32 cellular contexts compared by ENCODE assay signal in genomic region chr10:89668391-89669180, GRCh38. TPM values are rescaled to one million over a fixed set of nuclear protein-coding genes. Genes with fewer than 3 reads are reported as not detected.
DNase-seq lines count a peak whose midpoint lies in the region; ATAC-seq, FAIRE-seq and TF ChIP-seq lines count a peak whose summit lies in the region.
"Had no signal": no experiment of that assay in that cellular context is flagged by ENCODE, and none has a peak within 500 bp of the region (broad histone marks: within the 10 kb centered on the region; RNA-seq: fewer than 3 reads in every experiment).

No MANE protein-coding gene starts in this region.

- 0 out of 2 replicates have a peak overlapping the region, but pooled peaks have one; percentile 5 for H2BK12ac ChIP-seq in H1 (ENCODE audit: low read depth, low read length)

- H2BK20ac ChIP-seq in H1 (ENCODE audit: low read length) = no peak overlapping the region

- H3K27ac ChIP-seq in mammary epithelial cell (ENCODE audit: insufficient read depth, low read depth, low read length) = no peak overlapping the region
- H3K27ac ChIP-seq in H1 (ENCODE audit: low read depth, low read length) = no peak overlapping the region
- H3K27ac ChIP-seq: GM23248, neural progenitor cell, pancreas, PC-9, suprapubic skin had no signal

- H4K8ac ChIP-seq in H1 (ENCODE audit: extremely low read depth, insufficient read depth, low read length) = no peak overlapping the region

- H3K4me3 Mint-ChIP-seq in MCF 10A (ENCODE audit: unreplicated experiment) (no peak overlapping the region), type B pancreatic cell (no peak overlapping the region)
- H3K4me3 Mint-ChIP-seq: activated T-cell treated with anti-CD3 and anti-CD28 coated beads, Interleukin-2, amount 50 U/mL, for 72 hours; CD14-positive monocyte; IgD-negative memory B cell; mesothelial cell of epicardium; neural progenitor cell had no signal

- TF ChIP-seq POLR2A in H1 (IDR thresholded peaks at IDR 0.05; ENCODE audit: control extremely low read depth in 1 of 2, low read depth in 2 of 2, low read length in 2 of 2) = no peak

- TF ChIP-seq RAD21 in H1 (IDR thresholded peaks at IDR 0.05 in 1 of 2, conservative IDR thresholded peaks at IDR 0.05 in 1 of 2; ENCODE audit: low read depth in 2 of 2, low read length in 2 of 2) = no peak

- H2AFZ ChIP-seq in mammary epithelial cell (ENCODE audit: low read depth, low read length) (peak overlapping the region; percentile 3), H1 (ENCODE audit: low read length) (no peak overlapping the region)
- H2AFZ ChIP-seq: GM23248, neural progenitor cell, PC-9 had no signal

- in situ Hi-C loops in mammary epithelial cell (cut with MboI; ENCODE audit: low sequenced_read_pairs in 2 of 2) = no loop called here

- H3K4me2 ChIP-seq in mammary epithelial cell (ENCODE audit: insufficient read depth, low read depth, low read length) (no peak overlapping the region), H1 (ENCODE audit: insufficient read depth in 1 of 2, low read depth in 2 of 2, low read length in 2 of 2) (no peak overlapping the region)
- H3K4me2 ChIP-seq: neural progenitor cell, PC-9 had no signal

- WGBS in mammary epithelial cell (ENCODE audit: low coverage, missing lambda C conversion rate) = 58% methylated on average over 4 of the region's 4 CpGs
- WGBS in H1 (ENCODE audit: extremely low coverage in 1 of 2, insufficient coverage in 1 of 2, insufficient read length in 1 of 2, insufficient replicate concordance in 2 of 2, low coverage in 1 of 2, low lambda C conversion rate in 2 of 2, missing lambda C conversion rate in 1 of 2), 2 experiments = 87% methylated on average over 4 of the region's 4 CpGs; no CpG with 5 or more reads in 1 of the 2 experiments

- H2BK120ac ChIP-seq in H1 (replicated peaks; ENCODE audit: low read depth, low read length) = no peak overlapping the region

- FAIRE-seq in H1 (lab: Jason Lieb, UNC) = no peak
- FAIRE-seq: A204.1, pancreas had no signal

- intact Hi-C loops in mammary epithelial cell (cut with micrococcal nuclease) (no loop called here), MCF 10A (cut with micrococcal nuclease) (no loop called here), mucosa of descending colon (cut with DNase I, micrococcal nuclease) (no loop called here)

- H3K4me1 ChIP-seq in mammary epithelial cell (ENCODE audit: insufficient read depth, low read length) (peaks cover 8% of the 10 kb centered on the region), H1 (replicated peaks in 1 of 4; ENCODE audit: control insufficient read depth in 3 of 4, insufficient read depth in 4 of 4, low read length in 3 of 4) (peaks cover 0 to 2% (median 0%) of the 10 kb centered on the region in 4 experiments; a peak in 1 of 7 replicates), mucosa of descending colon (ENCODE audit: low read depth) (peaks cover 5% of the 10 kb centered on the region)
- H3K4me1 ChIP-seq: pancreas had no signal

- H4K5ac ChIP-seq in H1 (ENCODE audit: insufficient read length, low read depth, low read length) = no peak overlapping the region

- no peak overlapping the region for H2AK5ac ChIP-seq in H1 (ENCODE audit: low read depth, low read length)

- H3K23ac ChIP-seq in H1 (ENCODE audit: insufficient read length) = no peak overlapping the region

- H3K36me3 ChIP-seq in mammary epithelial cell (ENCODE audit: insufficient read depth, low read length) = no peaks in the 10 kb centered on the region
- H3K36me3 ChIP-seq in H1 (ENCODE audit: control insufficient read depth in 2 of 4, insufficient read depth in 4 of 4, low read length in 3 of 4) = no peaks in the 10 kb centered on the region
- no peaks in the 10 kb centered on the region for H3K36me3 ChIP-seq in mucosa of descending colon (ENCODE audit: low read depth)
- H3K36me3 ChIP-seq: MG63, neural progenitor cell, pancreas, suprapubic skin had no signal

- no peak overlapping the region for H3K56ac ChIP-seq in H1 (replicated peaks; ENCODE audit: insufficient read length, low read depth, low read length)

- H3K79me2 ChIP-seq in mammary epithelial cell (ENCODE audit: insufficient read depth, low read length) (no peaks in the 10 kb centered on the region), H1 (ENCODE audit: control insufficient read depth in 1 of 2, insufficient read depth in 2 of 2, low read length in 2 of 2) (no peaks in the 10 kb centered on the region)

- H3K27ac Mint-ChIP-seq in MCF 10A (ENCODE audit: low read depth, unreplicated experiment) = no peak overlapping the region
- peak overlapping the region; percentile 15 for H3K27ac Mint-ChIP-seq in type B pancreatic cell
- H3K27ac Mint-ChIP-seq: activated T-cell treated with anti-CD3 and anti-CD28 coated beads, Interleukin-2, amount 50 U/mL, for 72 hours; mesothelial cell of epicardium; neural progenitor cell had no signal

- H3K27me3 ChIP-seq in mammary epithelial cell (ENCODE audit: insufficient read depth, low read length) (no peaks in the 10 kb centered on the region), H1 (replicated peaks in 1 of 4; ENCODE audit: control insufficient read depth in 3 of 4, extremely low read depth in 1 of 4, insufficient read depth in 3 of 4, low read length in 3 of 4) (no peaks in the 10 kb centered on the region)
- H3K27me3 ChIP-seq: MG63, neural progenitor cell, pancreas, suprapubic skin had no signal

- no peak overlapping the region for H3K18ac ChIP-seq in H1 (ENCODE audit: extremely low read depth, low read length)

- H3K4me1 Mint-ChIP-seq in MCF 10A (ENCODE audit: insufficient read depth, unreplicated experiment) (no peaks in the 10 kb centered on the region), type B pancreatic cell (ENCODE audit: unreplicated experiment) (no peaks in the 10 kb centered on the region)
- H3K4me1 Mint-ChIP-seq: mesothelial cell of epicardium had no signal

- H4K20me1 ChIP-seq in mammary epithelial cell (ENCODE audit: insufficient read depth, low read length) (no peaks in the 10 kb centered on the region), H1 (replicated peaks in 1 of 2; ENCODE audit: control insufficient read depth in 1 of 2, insufficient read depth in 2 of 2, low read length in 2 of 2) (no peaks in the 10 kb centered on the region)

- TF ChIP-seq EP300 in H1 (IDR thresholded peaks at IDR 0.05; ENCODE audit: borderline replicate concordance in 1 of 2, low read depth in 2 of 2, low read length in 2 of 2) = no peak

- no peaks in the 10 kb centered on the region for H3K79me1 ChIP-seq in H1 (ENCODE audit: low read depth, low read length)

- no peak overlapping the region for H2BK5ac ChIP-seq in H1 (ENCODE audit: low read depth, low read length)

- no peaks in the 10 kb centered on the region for H3K27me3 Mint-ChIP-seq in MCF 10A (ENCODE audit: insufficient read depth, unreplicated experiment)
- H3K27me3 Mint-ChIP-seq in type B pancreatic cell = no peaks in the 10 kb centered on the region
- H3K27me3 Mint-ChIP-seq: IgD-negative memory B cell had no signal

- DNase-seq in mammary epithelial cell (peak; percentile 16), MCF 10A (ENCODE audit: unreplicated experiment) (no peak), H1 (ENCODE audit: low read depth in 1 of 2, low spot score in 2 of 2) (no peak), mucosa of descending colon (peak in 2 of 3 donors; percentile 44 to 66), type B pancreatic cell (ENCODE audit: extremely low spot score, unreplicated experiment) (no peak), 8988T (no peak)
- no peak for DNase-seq in activated CD8-positive, alpha-beta memory T cell treated with anti-CD3 and anti-CD28 coated beads for 24 hours
- DNase-seq: activated CD4-positive, alpha-beta T cell treated with anti-CD3 and anti-CD28 coated beads, Interleukin-2, amount 50 U/mL, for 48 hours; activated naive CD4-positive, alpha-beta T cell treated with Interleukin-2 at 50 U/mL for 16 hours; activated T-cell treated with anti-CD3 and anti-CD28 coated beads, Interleukin-2, amount 50 U/mL, for 72 hours; DMS79 treated with DMSO at 0.1 percent for 48 hours; GF-D8; glutamatergic neuron; GM23248; MG63; NCI-H1105; NCI-H1930; NCI-H226; NCI-H526 treated with DMSO at 0.1 percent for 48 hours; pancreas; PC-9; stimulated activated CD4-positive, alpha-beta T cell treated with anti-CD3 and anti-CD28 coated beads, Interleukin-1b, Interleukin-23, amount 100 ng/mL, for 48 hours; stimulated activated naive CD4-positive, alpha-beta T cell treated with Interleukin-2 at 50 U/mL for 16 hours had no signal

- H3K23me2 ChIP-seq in H1 (ENCODE audit: low read depth, low read length) = no peaks in the 10 kb centered on the region

- no peaks in the 10 kb centered on the region for H3K9me3 Mint-ChIP-seq in MCF 10A (ENCODE audit: unreplicated experiment)
- H3K9me3 Mint-ChIP-seq in type B pancreatic cell = no peaks in the 10 kb centered on the region
- H3K9me3 Mint-ChIP-seq: activated T-cell treated with anti-CD3 and anti-CD28 coated beads, Interleukin-2, amount 50 U/mL, for 72 hours; IgD-negative memory B cell; mesothelial cell of epicardium; neural progenitor cell had no signal

- H3K9me3 ChIP-seq in mammary epithelial cell (replicated peaks; ENCODE audit: insufficient read depth, low read length) (no peaks in the 10 kb centered on the region), H1 (ENCODE audit: insufficient read depth in 2 of 2, low read depth in 1 of 2, low read length in 1 of 2) (no peaks in the 10 kb centered on the region), mucosa of descending colon (no peaks in the 10 kb centered on the region)
- H3K9me3 ChIP-seq: MG63, pancreas, suprapubic skin had no signal

- no peak for TF ChIP-seq CTCF in mammary epithelial cell (conservative IDR thresholded peaks at IDR 0.05 in 1 of 2, IDR thresholded peaks at IDR 0.05 in 1 of 2; ENCODE audit: extremely low read depth in 1 of 2, insufficient read depth in 1 of 2, low read depth in 1 of 2, low read length in 2 of 2)
- no peak for TF ChIP-seq CTCF in MCF 10A (IDR thresholded peaks at IDR 0.05; ENCODE audit: unreplicated experiment)
- TF ChIP-seq CTCF in H1 (IDR thresholded peaks at IDR 0.05; ENCODE audit: control extremely low read depth in 1 of 3, insufficient read depth in 1 of 3, low read depth in 1 of 3, low read length in 3 of 3) = no peak
- TF ChIP-seq CTCF in mucosa of descending colon (IDR thresholded peaks at IDR 0.05) = no peak
- no peak for TF ChIP-seq CTCF in type B pancreatic cell (conservative IDR thresholded peaks at IDR 0.05)

- POLR2A ChIA-PET in MCF 10A (lab: Yijun Ruan, JAX) (interaction anchor here (0.7 to 0.9 kb wide), 3 partner anchors 9 to 33 kb away, joined by 3 to 4 read pairs (median 3); partner anchors contain the start of gene KIF20B), H1 (lab: Charles Lee; ENCODE audit: partially characterized antibody) (interaction anchor here (1.5 kb wide), 1 partner anchor 9 kb away, joined by 4 read pairs; no protein-coding TSS in a partner anchor)

- CTCF ChIA-PET in mammary epithelial cell (lab: Charles Lee; ENCODE audit: low non-redundant PET) (no interaction called here), MCF 10A (lab: Yijun Ruan, JAX) (no interaction called here), H1 (lab: Charles Lee; ENCODE audit: partially characterized antibody) (interaction anchor here (1.2 to 1.3 kb wide), 2 partner anchors 21 to 25 kb away, joined by 3 to 4 read pairs; no protein-coding TSS in a partner anchor)

- peak; percentile 95 for ATAC-seq in mucosa of descending colon
- ATAC-seq in GM21528 (IDR thresholded peaks at IDR 0.05; ENCODE audit: low FRiP score, unreplicated experiment) = no peak
- ATAC-seq: activated CD4-positive, CD25-positive, alpha-beta regulatory T cell treated with anti-CD3 and anti-CD28 coated beads, Interleukin-2, amount 50 U/mL, for 24 hours; activated T-cell treated with anti-CD3 and anti-CD28 coated beads, Interleukin-2, amount 50 U/mL, for 72 hours; pancreas; Right ventricle myocardium inferior had no signal

- BruUV-seq in mammary epithelial cell (replicated peaks; lab: Mats Ljungman, UMichigan) (no TSS peak), MCF 10A (replicated peaks; lab: Mats Ljungman, UMichigan) (no TSS peak)

- H4K91ac ChIP-seq in H1 (replicated peaks; ENCODE audit: insufficient read length, low read length) = no peak overlapping the region

- no peak overlapping the region for H3K4me3 ChIP-seq in mammary epithelial cell (replicated peaks in 1 of 3; ENCODE audit: insufficient read depth in 1 of 3, low read depth in 2 of 3, low read length in 3 of 3)
- H3K4me3 ChIP-seq in H1 (ENCODE audit: extremely low read depth in 1 of 4, insufficient read depth in 2 of 4, low read depth in 3 of 4, low read length in 4 of 4) = no peak overlapping the region
- no peak overlapping the region for H3K4me3 ChIP-seq in mucosa of descending colon
- H3K4me3 ChIP-seq: GM23248, MG63, neural progenitor cell, pancreas, PC-9, suprapubic skin had no signal

- H3K4ac ChIP-seq in H1 (replicated peaks; ENCODE audit: insufficient read length, low read depth, low read length) = no peak overlapping the region

- H3K36me3 Mint-ChIP-seq in MCF 10A (ENCODE audit: insufficient read depth, unreplicated experiment) = no peaks in the 10 kb centered on the region
- H3K36me3 Mint-ChIP-seq in type B pancreatic cell = no peaks in the 10 kb centered on the region
- H3K36me3 Mint-ChIP-seq: CD14-positive monocyte, mesothelial cell of epicardium had no signal

- H3K9ac ChIP-seq in mammary epithelial cell (ENCODE audit: insufficient read depth, low read length) (no peak overlapping the region), H1 (replicated peaks in 1 of 4; ENCODE audit: extremely low read depth in 1 of 4, low read depth in 3 of 4, low read length in 3 of 4) (no peak overlapping the region)
- H3K9ac ChIP-seq: GM23248, neural progenitor cell had no signal

- H2BK15ac ChIP-seq in H1 (ENCODE audit: low read length) = no peak overlapping the region

- dilution Hi-C loops in mammary epithelial cell (cut with HindIII; ENCODE audit: low sequenced_read_pairs) = no loop called here

- H3K14ac ChIP-seq in H1 (ENCODE audit: insufficient read length) = no peak overlapping the region

RNA-seq across cellular contexts. Expression of gene PANK1, which starts 23.5 kb away (rescaled TPM):
- 1 to 10 TPM; 4.7 to 5.3 TPM for total RNA-seq in mammary epithelial cell
- polyA plus RNA-seq in mammary epithelial cell = 6.3 TPM
- 5.3 TPM for polyA minus RNA-seq in mammary epithelial cell
- 4.7 and 6.1 TPM in 2 replicates for total RNA-seq in MCF 10A (2022)
- total RNA-seq in H1 (2021; fragmentation: NEBNext Ultra II Directional; extraction: Animal tissue kit (Norgen Biotek cat#: 25700)) = 39.1 and 40.4 TPM in 2 replicates
- 11.3 and 18.5 TPM in 2 replicates for polyA plus RNA-seq in H1 (2011; rRNA removed)
- 18.1 TPM for polyA plus RNA-seq in H1 (2011; cell fraction: cytosol; rRNA removed)
- polyA plus RNA-seq in H1 (2011; cell fraction: nucleus; rRNA removed) = 12.0 TPM
- 24.6 to 36.4 TPM (median 26.5 TPM) in 4 replicates for polyA plus RNA-seq in H1 (2012, experiment 1 of 2)
- 5.1 TPM for polyA plus RNA-seq in H1 (2012, experiment 2 of 2)
- polyA plus RNA-seq in H1 (2013, experiment 1 of 2) = 22.6 TPM
- polyA plus RNA-seq in H1 (2013, experiment 2 of 2) = 22.8 TPM
- 51.7 and 58.1 TPM in 2 replicates for polyA minus RNA-seq in H1 (2011; rRNA and poly(A)+ RNA removed)
- 15.3 TPM for polyA minus RNA-seq in H1 (2011; cell fraction: cytosol; rRNA and poly(A)+ RNA removed)
- 33.0 TPM for polyA minus RNA-seq in H1 (2011; cell fraction: nucleus; rRNA and poly(A)+ RNA removed)
- 10 to 100 TPM; 23.2 to 67.4 (median 24.1) TPM for total RNA-seq in mucosa of descending colon
- total RNA-seq in type B pancreatic cell (ENCODE audit: low replicate concordance) = 32.5 and 33.5 TPM in 2 replicates

RNA-seq across cellular contexts. Expression of gene KIF20B, which starts 32.8 kb away (rescaled TPM):
- total RNA-seq in mammary epithelial cell (10 to 100 TPM in 1 of 2 donors, 1 to 10 TPM in 1; 3.8 to 29.9 TPM), MCF 10A (2022) (30.3 and 33.7 TPM in 2 replicates), mucosa of descending colon (10 to 100 TPM in 1 of 3 donors, 1 to 10 TPM in 2; 6.0 to 16.8 (median 7.5) TPM), type B pancreatic cell (ENCODE audit: low replicate concordance) (21.3 and 36.9 TPM in 2 replicates)
- polyA plus RNA-seq in mammary epithelial cell (6.8 TPM), H1 (2011; rRNA removed) (2.7 and 4.5 TPM in 2 replicates)
- 2.2 TPM for polyA minus RNA-seq in mammary epithelial cell
- total RNA-seq in H1 (2021; fragmentation: NEBNext Ultra II Directional; extraction: Animal tissue kit (Norgen Biotek cat#: 25700)) = 70.8 and 72.0 TPM in 2 replicates
- polyA plus RNA-seq in H1 (2011; cell fraction: cytosol; rRNA removed) = 8.0 TPM
- 1.7 TPM for polyA plus RNA-seq in H1 (2011; cell fraction: nucleus; rRNA removed)
- polyA plus RNA-seq in H1 (2012, experiment 1 of 2) = 11.8 to 35.8 TPM (median 18.6 TPM) in 4 replicates
- polyA plus RNA-seq in H1 (2012, experiment 2 of 2) = 1.00 TPM
- 38.6 TPM for polyA plus RNA-seq in H1 (2013, experiment 1 of 2)
- polyA plus RNA-seq in H1 (2013, experiment 2 of 2) = 36.9 TPM
- 28.4 and 42.7 TPM in 2 replicates for polyA minus RNA-seq in H1 (2011; rRNA and poly(A)+ RNA removed)
- 7.3 TPM for polyA minus RNA-seq in H1 (2011; cell fraction: cytosol; rRNA and poly(A)+ RNA removed)
- 23.9 TPM for polyA minus RNA-seq in H1 (2011; cell fraction: nucleus; rRNA and poly(A)+ RNA removed)

Comparison
In these comparisons a context has a peak if more than half of its experiments do, and no peak if none do; other contexts are left out.
1. DNase-seq: peak in mammary epithelial cell (single experiment) and mucosa of descending colon (2 of 3); none in MCF 10A (single experiment), H1 (0 of 2), type B pancreatic cell (single experiment), 8988T (single experiment) and activated CD8-positive, alpha-beta memory T cell treated with anti-CD3 and anti-CD28 coated beads for 24 hours (single experiment).